8 cellular contexts compared by ENCODE assay signal in the genomic region with DNA sequence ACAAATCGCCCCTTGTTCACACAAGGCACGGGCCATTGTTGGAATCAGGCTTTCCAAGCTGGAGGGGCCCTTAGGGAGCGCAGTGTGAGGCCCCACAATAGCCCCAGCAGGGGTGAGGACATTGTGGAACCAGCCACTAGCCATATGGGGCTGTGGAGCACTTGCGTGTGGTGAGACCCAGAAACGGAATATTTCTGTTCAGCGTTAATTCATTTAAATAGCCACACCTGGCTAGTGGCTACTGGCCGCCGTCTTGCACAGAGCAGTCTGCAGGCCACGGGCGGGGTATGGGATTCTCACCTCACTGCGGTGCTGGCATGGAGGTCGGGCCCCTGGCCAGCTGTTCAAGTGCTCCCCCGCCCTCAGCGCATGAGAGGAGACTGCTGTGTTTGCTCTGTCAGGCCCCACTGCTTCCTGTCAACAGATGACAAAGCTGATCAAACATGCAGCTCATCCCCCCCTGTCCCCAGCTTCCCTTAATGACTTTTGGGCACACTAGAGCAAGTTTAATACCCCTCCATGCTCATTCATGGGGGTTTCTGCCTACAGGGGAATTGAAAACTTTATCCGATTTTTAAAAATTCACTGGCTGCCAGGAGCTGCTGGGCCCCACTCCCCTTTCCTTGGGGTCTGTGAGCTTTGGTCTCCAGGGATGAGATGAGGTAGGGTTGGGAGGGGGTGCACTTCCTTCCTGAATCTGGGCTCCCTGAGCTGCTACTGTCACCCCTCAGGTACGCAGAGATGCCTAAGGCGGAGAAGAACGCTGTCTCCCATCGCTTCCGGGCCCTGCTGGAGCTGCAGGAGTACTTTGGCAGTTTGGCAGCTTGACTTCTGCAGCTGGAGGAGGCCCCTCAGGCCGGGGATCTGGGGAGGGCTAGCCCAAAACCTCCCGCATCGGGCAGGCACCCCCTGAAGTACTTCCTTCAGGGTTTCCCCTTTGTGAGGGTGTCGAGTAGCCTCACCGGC. TPM values are rescaled to one million over a fixed set of nuclear protein-coding genes. Genes with fewer than 3 reads are reported as not detected.
DNase-seq lines count a peak whose midpoint lies in the region; ATAC-seq and TF ChIP-seq lines count a peak whose summit lies in the region.

No MANE protein-coding gene starts in this region.

- DNase-seq in natural killer cell (no peak), NCI-H2029 (lab: John Stamatoyannopoulos, UW) (peak; percentile 98), head of caudate nucleus (no peak), NOMO-1 treated with DMSO at 0.1 percent for 48 hours (lab: John Stamatoyannopoulos, UW; ENCODE audit: unreplicated experiment) (no peak)
- DNase-seq in natural killer cell treated with Interleukin-12 subunit alpha and Interleukin-12 subunit beta and Interleukin-15 and Interleukin-18, amount 100 ng/mL, for 72 hours (ENCODE audit: low spot score), result no peak
- peak; percentile 36 for DNase-seq in activated naive CD8-positive, alpha-beta T cell treated with anti-CD3 and anti-CD28 coated beads for 36 hours

- ATAC-seq in natural killer cell, result peak in 2 of 3 donors; percentile 44 to 50
- ATAC-seq in natural killer cell treated with Interleukin-12 subunit alpha and Interleukin-12 subunit beta and Interleukin-15 and Interleukin-18, amount 100 ng/mL, for 72 hours, result no peak
- ATAC-seq in stimulated activated memory B cell treated with anti-CD40 and anti-IgM and Interleukin-4, amounts not matched to agents 10 μg/mL and 1 μg/mL and 100 μg/mL, for 72 hours, result peak; percentile 87
- ATAC-seq in GM18502 (IDR thresholded peaks at IDR 0.05; ENCODE audit: poor library complexity, unreplicated experiment), result no peak

- H3K27me3 Mint-ChIP-seq in natural killer cell (ENCODE audit: low read depth in 2 of 2), result no peaks in the 10 kb centered on the region
- no peaks in the 10 kb centered on the region for H3K27me3 Mint-ChIP-seq in natural killer cell treated with Interleukin-12 subunit alpha and Interleukin-12 subunit beta and Interleukin-15 and Interleukin-18, amount 100 ng/mL, for 72 hours
- no peaks in the 10 kb centered on the region for H3K27me3 Mint-ChIP-seq in activated naive CD8-positive, alpha-beta T cell treated with anti-CD3 and anti-CD28 coated beads for 36 hours
- H3K27me3 Mint-ChIP-seq in stimulated activated memory B cell treated with anti-CD40 and anti-IgM and Interleukin-4, amounts not matched to agents 10 μg/mL and 1 μg/mL and 100 μg/mL, for 72 hours, result no peaks in the 10 kb centered on the region

- no peaks in the 10 kb centered on the region for H3K4me1 Mint-ChIP-seq in natural killer cell
- H3K4me1 Mint-ChIP-seq in natural killer cell treated with Interleukin-12 subunit alpha and Interleukin-12 subunit beta and Interleukin-15 and Interleukin-18, amount 100 ng/mL, for 72 hours (ENCODE audit: low read depth in 2 of 2), result peaks cover 0 to 4% of the 10 kb centered on the region in 2 donors
- peaks cover 17% of the 10 kb centered on the region for H3K4me1 Mint-ChIP-seq in activated naive CD8-positive, alpha-beta T cell treated with anti-CD3 and anti-CD28 coated beads for 36 hours
- peaks cover 33% of the 10 kb centered on the region for H3K4me1 Mint-ChIP-seq in stimulated activated memory B cell treated with anti-CD40 and anti-IgM and Interleukin-4, amounts not matched to agents 10 μg/mL and 1 μg/mL and 100 μg/mL, for 72 hours

- H3K27ac Mint-ChIP-seq in natural killer cell, result no peak overlapping the region
- H3K27ac Mint-ChIP-seq in natural killer cell treated with Interleukin-12 subunit alpha and Interleukin-12 subunit beta and Interleukin-15 and Interleukin-18, amount 100 ng/mL, for 72 hours, result no peak overlapping the region
- no peak overlapping the region for H3K27ac Mint-ChIP-seq in activated naive CD8-positive, alpha-beta T cell treated with anti-CD3 and anti-CD28 coated beads for 36 hours
- H3K27ac Mint-ChIP-seq in stimulated activated memory B cell treated with anti-CD40 and anti-IgM and Interleukin-4, amounts not matched to agents 10 μg/mL and 1 μg/mL and 100 μg/mL, for 72 hours, result peak overlapping the region; percentile 72

- no peak for TF ChIP-seq CTCF in natural killer cell (IDR thresholded peaks at IDR 0.05)

- intact Hi-C loops in natural killer cell (cut with micrococcal nuclease) (no loop called here), head of caudate nucleus (cut with DNase I) (no loop called here)

- no peak overlapping the region for H3K4me3 Mint-ChIP-seq in natural killer cell
- H3K4me3 Mint-ChIP-seq in natural killer cell treated with Interleukin-12 subunit alpha and Interleukin-12 subunit beta and Interleukin-15 and Interleukin-18, amount 100 ng/mL, for 72 hours, result no peak overlapping the region
- H3K4me3 Mint-ChIP-seq in activated naive CD8-positive, alpha-beta T cell treated with anti-CD3 and anti-CD28 coated beads for 36 hours, result no peak overlapping the region
- H3K4me3 Mint-ChIP-seq in stimulated activated memory B cell treated with anti-CD40 and anti-IgM and Interleukin-4, amounts not matched to agents 10 μg/mL and 1 μg/mL and 100 μg/mL, for 72 hours, result no peak overlapping the region

- peaks cover 9% of the 10 kb centered on the region for H3K36me3 Mint-ChIP-seq in natural killer cell
- peaks cover 7% of the 10 kb centered on the region for H3K36me3 Mint-ChIP-seq in natural killer cell treated with Interleukin-12 subunit alpha and Interleukin-12 subunit beta and Interleukin-15 and Interleukin-18, amount 100 ng/mL, for 72 hours
- H3K36me3 Mint-ChIP-seq in activated naive CD8-positive, alpha-beta T cell treated with anti-CD3 and anti-CD28 coated beads for 36 hours, result peaks cover 11% of the 10 kb centered on the region
- H3K36me3 Mint-ChIP-seq in stimulated activated memory B cell treated with anti-CD40 and anti-IgM and Interleukin-4, amounts not matched to agents 10 μg/mL and 1 μg/mL and 100 μg/mL, for 72 hours, result peaks cover 18% of the 10 kb centered on the region

- no peaks in the 10 kb centered on the region for H3K9me3 Mint-ChIP-seq in natural killer cell
- no peaks in the 10 kb centered on the region for H3K9me3 Mint-ChIP-seq in natural killer cell treated with Interleukin-12 subunit alpha and Interleukin-12 subunit beta and Interleukin-15 and Interleukin-18, amount 100 ng/mL, for 72 hours
- no peaks in the 10 kb centered on the region for H3K9me3 Mint-ChIP-seq in activated naive CD8-positive, alpha-beta T cell treated with anti-CD3 and anti-CD28 coated beads for 36 hours
- no peaks in the 10 kb centered on the region for H3K9me3 Mint-ChIP-seq in stimulated activated memory B cell treated with anti-CD40 and anti-IgM and Interleukin-4, amounts not matched to agents 10 μg/mL and 1 μg/mL and 100 μg/mL, for 72 hours

RNA-seq across cellular contexts. Expression of gene ITPA, which starts 13.6 kb away (rescaled TPM):
- total RNA-seq in natural killer cell, result 10 to 100 TPM; 49.6 to 53.2 (median 50.2) TPM
- total RNA-seq in natural killer cell treated with Interleukin-12 subunit alpha and Interleukin-12 subunit beta and Interleukin-15 and Interleukin-18, amount 100 ng/mL, for 72 hours, result 10 to 100 TPM; 94.3 to 94.7 TPM
- 10 to 100 TPM; 70.7 to 74.0 TPM for total RNA-seq in activated naive CD8-positive, alpha-beta T cell treated with anti-CD3 and anti-CD28 coated beads for 36 hours

RNA-seq across cellular contexts. Expression of gene SLC4A11, which starts 16.1 kb away (rescaled TPM):
- under 1 TPM; 0.31 to 0.68 (median 0.32) TPM for total RNA-seq in natural killer cell
- total RNA-seq in natural killer cell treated with Interleukin-12 subunit alpha and Interleukin-12 subunit beta and Interleukin-15 and Interleukin-18, amount 100 ng/mL, for 72 hours, result 1 to 10 TPM in 1 of 2 donors, under 1 TPM in 1; 0.36 to 1.9 TPM
- total RNA-seq in activated naive CD8-positive, alpha-beta T cell treated with anti-CD3 and anti-CD28 coated beads for 36 hours, result 1 to 10 TPM; 1.8 to 2.9 TPM

RNA-seq across cellular contexts. Expression of gene DDRGK1, which starts 18.4 kb away (rescaled TPM):
- 10 to 100 TPM; 47.8 to 52.6 (median 52.4) TPM for total RNA-seq in natural killer cell
- total RNA-seq in natural killer cell treated with Interleukin-12 subunit alpha and Interleukin-12 subunit beta and Interleukin-15 and Interleukin-18, amount 100 ng/mL, for 72 hours, result 10 to 100 TPM; 78.5 to 87.1 TPM
- total RNA-seq in activated naive CD8-positive, alpha-beta T cell treated with anti-CD3 and anti-CD28 coated beads for 36 hours, result 10 to 100 TPM; 58.8 to 62.0 TPM

RNA-seq across cellular contexts. Expression of gene LZTS3, which starts 49.6 kb away (rescaled TPM):
- total RNA-seq in natural killer cell, result 1 to 10 TPM; 3.1 to 4.6 (median 3.3) TPM
- total RNA-seq in natural killer cell treated with Interleukin-12 subunit alpha and Interleukin-12 subunit beta and Interleukin-15 and Interleukin-18, amount 100 ng/mL, for 72 hours, result under 1 TPM; 0.56 to 0.62 TPM
- 1 to 10 TPM; 1.6 TPM for total RNA-seq in activated naive CD8-positive, alpha-beta T cell treated with anti-CD3 and anti-CD28 coated beads for 36 hours

Comparison
In these comparisons a context has a peak if more than half of its experiments do, and no peak if none do; other contexts are left out.
1. ATAC-seq: peak in natural killer cell (2 of 3) and stimulated activated memory B cell treated with anti-CD40 and anti-IgM and Interleukin-4, amounts not matched to agents 10 μg/mL and 1 μg/mL and 100 μg/mL, for 72 hours (single experiment); none in natural killer cell treated with Interleukin-12 subunit alpha and Interleukin-12 subunit beta and Interleukin-15 and Interleukin-18, amount 100 ng/mL, for 72 hours (0 of 2) and GM18502 (single experiment).
2. DNase-seq: peak in NCI-H2029 (single experiment) and activated naive CD8-positive, alpha-beta T cell treated with anti-CD3 and anti-CD28 coated beads for 36 hours (single experiment); none in natural killer cell (single experiment), natural killer cell treated with Interleukin-12 subunit alpha and Interleukin-12 subunit beta and Interleukin-15 and Interleukin-18, amount 100 ng/mL, for 72 hours (single experiment), head of caudate nucleus (0 of 42) and NOMO-1 treated with DMSO at 0.1 percent for 48 hours (single experiment).